ENCODE assay signal across 11 cellular contexts in the genomic region with DNA sequence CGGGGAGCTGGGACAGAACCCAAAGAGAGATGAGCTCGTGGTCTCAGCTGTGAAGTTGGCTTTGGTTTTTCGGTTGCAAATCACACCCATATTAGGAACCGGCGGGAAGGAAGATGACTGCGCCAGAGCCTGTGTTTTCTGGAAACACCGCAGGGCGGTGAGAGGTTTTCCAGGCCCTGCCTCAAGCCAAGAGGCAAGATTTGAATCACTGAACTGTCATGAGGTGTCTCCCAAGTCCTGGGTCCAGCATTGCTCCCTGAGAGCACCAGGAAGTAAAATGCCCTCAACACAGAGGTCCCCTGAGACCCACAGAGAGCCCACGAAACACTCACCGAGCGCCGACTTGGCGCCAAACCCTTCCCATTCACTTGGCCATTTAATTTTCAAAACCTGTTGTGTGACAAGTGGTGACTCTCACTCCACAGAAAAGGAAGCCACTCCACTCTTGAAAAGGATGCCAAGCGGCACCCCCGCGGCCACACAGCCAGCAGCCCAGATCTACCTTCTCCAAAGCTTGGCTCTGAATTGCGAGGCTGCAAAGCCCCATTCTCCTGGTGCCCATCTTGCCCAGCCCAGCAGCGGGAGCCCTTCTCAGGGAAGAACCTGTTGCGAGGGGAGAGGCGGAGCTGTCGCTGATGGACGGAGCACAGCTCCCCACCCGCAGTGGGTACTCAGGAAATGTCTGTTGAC.
A peak's percentile ranks its signal among the peaks of the same experiment; 100 is the strongest.
DNase-seq lines count a peak whose midpoint lies in the region; ATAC-seq and TF ChIP-seq lines count a peak whose summit lies in the region.
"Had no signal": no experiment of that assay in that cellular context is flagged by ENCODE, and none has a peak within 500 bp of the region (broad histone marks: within the 10 kb centered on the region; RNA-seq: fewer than 3 reads in every experiment).

No MANE protein-coding gene starts in this region.

- H3K27ac ChIP-seq in H9 (ENCODE audit: insufficient read length, low read depth, low read length): no peak overlapping the region

- peaks cover 92% of the 10 kb centered on the region for H3K4me1 Mint-ChIP-seq in activated T-helper 1 cell treated with anti-CD3 and anti-CD28 coated beads, Interleukin-12 subunit alpha, Interleukin-12 subunit beta, Interleukin-2, Interleukin-4 antibody, amounts not matched to agents 30 ng/mL and 10 ng/mL and 1 ng/mL, durations not matched to agents 14 hours and 24 hours and 36 hours (ENCODE audit: low read depth)
- H3K4me1 Mint-ChIP-seq in stimulated activated naive CD8-positive, alpha-beta T cell treated with anti-CD3 and anti-CD28 coated beads, Interleukin-15, Interleukin-2, amounts not matched to agents 100 ng/mL and 50 ng/mL, for 24 hours (ENCODE audit: low read depth): peaks cover 19% of the 10 kb centered on the region
- H3K4me1 Mint-ChIP-seq in H9: peaks cover 17 to 18% of the 10 kb centered on the region in 2 experiments

- no peak overlapping the region for H4K5ac ChIP-seq in H9 (ENCODE audit: insufficient read length, low read depth, low read length)

- H3K79me2 ChIP-seq in H9 (ENCODE audit: insufficient read depth, low read length): no peaks in the 10 kb centered on the region

- intact Hi-C loops in activated T-helper 1 cell treated with anti-CD3 and anti-CD28 coated beads, Interleukin-12 subunit alpha, Interleukin-12 subunit beta, Interleukin-2, Interleukin-4 antibody, amounts not matched to agents 30 ng/mL and 10 ng/mL and 1 ng/mL, durations not matched to agents 14 hours and 24 hours and 36 hours (cut with micrococcal nuclease): loop anchor here (1.0 kb wide), 1 partner anchor 37 kb away; no protein-coding TSS in a partner anchor

- H3K4me2 ChIP-seq in H9 (ENCODE audit: insufficient read depth, insufficient read length, low read length): no peak overlapping the region

- H4K8ac ChIP-seq in H9 (replicated peaks; ENCODE audit: insufficient read length, low read depth, low read length): no peak overlapping the region

- H3T11ph ChIP-seq in H9 (ENCODE audit: low read length): no peak overlapping the region

- no peak overlapping the region for H3K56ac ChIP-seq in H9 (ENCODE audit: insufficient read length, low read depth, low read length)

- no peak overlapping the region for H3K9ac ChIP-seq in H9 (ENCODE audit: extremely low read depth, insufficient read length, low read length)

- no peak overlapping the region for H3K23ac ChIP-seq in H9 (ENCODE audit: insufficient read length, low read depth, low read length)

- no peak overlapping the region for H3K18ac ChIP-seq in H9 (ENCODE audit: insufficient read length, low read depth, low read length)

- peak overlapping the region; percentile 88 for H3K4me3 Mint-ChIP-seq in activated T-helper 1 cell treated with anti-CD3 and anti-CD28 coated beads, Interleukin-12 subunit alpha, Interleukin-12 subunit beta, Interleukin-2, Interleukin-4 antibody, amounts not matched to agents 30 ng/mL and 10 ng/mL and 1 ng/mL, durations not matched to agents 14 hours and 24 hours and 36 hours
- peak overlapping the region; percentile 79 for H3K4me3 Mint-ChIP-seq in stimulated activated naive CD8-positive, alpha-beta T cell treated with anti-CD3 and anti-CD28 coated beads, Interleukin-15, Interleukin-2, amounts not matched to agents 100 ng/mL and 50 ng/mL, for 24 hours
- H3K4me3 Mint-ChIP-seq in H9: peak overlapping the region in 1 of 2 experiments; percentile 31; a peak in 1 of 5 replicates

- WGBS in H9 (ENCODE audit: extremely low coverage, insufficient read length, low lambda C conversion rate): no CpG with 5 or more reads among the region's 23 CpGs

- no peak overlapping the region for H2BK5ac ChIP-seq in H9 (ENCODE audit: insufficient read length, low read length)

- no peak overlapping the region for H2BK15ac ChIP-seq in H9 (ENCODE audit: low read depth, low read length)

- ATAC-seq in esophagus mucosa: no peak

- H3K79me1 ChIP-seq in H9 (ENCODE audit: insufficient read depth, low read depth, low read length, poor library complexity, severe bottlenecking): no peaks in the 10 kb centered on the region

- no peak overlapping the region for H4K91ac ChIP-seq in H9 (ENCODE audit: insufficient read length, low read depth, low read length)

- H3K9me3 ChIP-seq in H9 (ENCODE audit: control insufficient read depth, low read depth, low read length): no peaks in the 10 kb centered on the region

- no peak overlapping the region for H2BK12ac ChIP-seq in H9 (ENCODE audit: insufficient read length, low read depth, low read length)

- H3K14ac ChIP-seq in H9 (ENCODE audit: insufficient read depth, low read length): no peak overlapping the region

- H2BK20ac ChIP-seq in H9 (ENCODE audit: low read depth, low read length, poor library complexity, severe bottlenecking): no peak overlapping the region

- TF ChIP-seq CTCF in H9 (conservative IDR thresholded peaks at IDR 0.05): no peak

- peaks cover 2% of the 10 kb centered on the region for H3K36me3 Mint-ChIP-seq in activated T-helper 1 cell treated with anti-CD3 and anti-CD28 coated beads, Interleukin-12 subunit alpha, Interleukin-12 subunit beta, Interleukin-2, Interleukin-4 antibody, amounts not matched to agents 30 ng/mL and 10 ng/mL and 1 ng/mL, durations not matched to agents 14 hours and 24 hours and 36 hours (ENCODE audit: low read depth)
- peaks cover 9% of the 10 kb centered on the region for H3K36me3 Mint-ChIP-seq in stimulated activated naive CD8-positive, alpha-beta T cell treated with anti-CD3 and anti-CD28 coated beads, Interleukin-15, Interleukin-2, amounts not matched to agents 100 ng/mL and 50 ng/mL, for 24 hours (ENCODE audit: low read depth)
- H3K36me3 Mint-ChIP-seq in H9 (ENCODE audit: insufficient read depth in 1 of 3, low read depth in 3 of 3): no peaks in the 10 kb centered on the region

- H2AK5ac ChIP-seq in H9 (ENCODE audit: insufficient read length, low read length): no peak overlapping the region

- peak; percentile 80 for DNase-seq in activated CD8-positive, alpha-beta memory T cell treated with anti-CD3 and anti-CD28 coated beads, Interleukin-2, amount 50 U/mL, for 48 hours
- DNase-seq in activated CD8-positive, alpha-beta memory T cell treated with anti-CD3 and anti-CD28 coated beads, Interleukin-2, amount 50 U/mL, for 4 hours: no peak
- DNase-seq in NCI-H1092 treated with DMSO at 0.1 percent for 48 hours (lab: John Stamatoyannopoulos, UW): peak; percentile 89
- DNase-seq in activated T-helper 1 cell treated with anti-CD3 and anti-CD28 coated beads, Interleukin-12 subunit alpha, Interleukin-12 subunit beta, Interleukin-2, Interleukin-4 antibody, amounts not matched to agents 30 ng/mL and 10 ng/mL and 1 ng/mL, durations not matched to agents 14 hours and 24 hours and 36 hours (ENCODE audit: low spot score): peak; percentile 63
- DNase-seq in H9: no peak
- no peak for DNase-seq in pons (ENCODE audit: low spot score)
- DNase-seq: AML-193, foreskin fibroblast, NCI-H1048 had no signal

- H3K27me3 ChIP-seq in H9 (ENCODE audit: insufficient read depth, low read length): no peaks in the 10 kb centered on the region

- H3K23me2 ChIP-seq in H9 (ENCODE audit: insufficient read length, low read depth, low read length, poor library complexity, severe bottlenecking): no peaks in the 10 kb centered on the region

- H3K27ac Mint-ChIP-seq in activated T-helper 1 cell treated with anti-CD3 and anti-CD28 coated beads, Interleukin-12 subunit alpha, Interleukin-12 subunit beta, Interleukin-2, Interleukin-4 antibody, amounts not matched to agents 30 ng/mL and 10 ng/mL and 1 ng/mL, durations not matched to agents 14 hours and 24 hours and 36 hours: peak overlapping the region; percentile 91
- H3K27ac Mint-ChIP-seq in stimulated activated naive CD8-positive, alpha-beta T cell treated with anti-CD3 and anti-CD28 coated beads, Interleukin-15, Interleukin-2, amounts not matched to agents 100 ng/mL and 50 ng/mL, for 24 hours: peak overlapping the region; percentile 99
- H3K27ac Mint-ChIP-seq in H9: peak overlapping the region in 1 of 3 experiments; percentile 78; a peak in 2 of 7 replicates

- peaks cover 3% of the 10 kb centered on the region; the same call in 1 of the 2 replicates for H3K4me1 ChIP-seq in H9 (ENCODE audit: insufficient read depth, low read length)

- no peak overlapping the region for H3K4ac ChIP-seq in H9 (ENCODE audit: low read depth, low read length)

- no peaks in the 10 kb centered on the region for H3K9me3 Mint-ChIP-seq in activated T-helper 1 cell treated with anti-CD3 and anti-CD28 coated beads, Interleukin-12 subunit alpha, Interleukin-12 subunit beta, Interleukin-2, Interleukin-4 antibody, amounts not matched to agents 30 ng/mL and 10 ng/mL and 1 ng/mL, durations not matched to agents 14 hours and 24 hours and 36 hours
- H3K9me3 Mint-ChIP-seq in stimulated activated naive CD8-positive, alpha-beta T cell treated with anti-CD3 and anti-CD28 coated beads, Interleukin-15, Interleukin-2, amounts not matched to agents 100 ng/mL and 50 ng/mL, for 24 hours: no peaks in the 10 kb centered on the region
- peaks cover 0 to 3% of the 10 kb centered on the region in 2 experiments; a peak in 1 of 5 replicates for H3K9me3 Mint-ChIP-seq in H9

- no peaks in the 10 kb centered on the region for H4K20me1 ChIP-seq in H9 (ENCODE audit: control insufficient read depth, insufficient read depth, insufficient read length)

- no peak overlapping the region for H2AFZ ChIP-seq in H9 (ENCODE audit: low read length)

- no peak overlapping the region for H2BK120ac ChIP-seq in H9 (ENCODE audit: low read depth, low read length, poor library complexity, severe bottlenecking)

- H3K27me3 Mint-ChIP-seq in activated T-helper 1 cell treated with anti-CD3 and anti-CD28 coated beads, Interleukin-12 subunit alpha, Interleukin-12 subunit beta, Interleukin-2, Interleukin-4 antibody, amounts not matched to agents 30 ng/mL and 10 ng/mL and 1 ng/mL, durations not matched to agents 14 hours and 24 hours and 36 hours (ENCODE audit: insufficient read depth): peaks cover 2% of the 10 kb centered on the region
- H3K27me3 Mint-ChIP-seq in stimulated activated naive CD8-positive, alpha-beta T cell treated with anti-CD3 and anti-CD28 coated beads, Interleukin-15, Interleukin-2, amounts not matched to agents 100 ng/mL and 50 ng/mL, for 24 hours: no peaks in the 10 kb centered on the region
- H3K27me3 Mint-ChIP-seq in H9 (ENCODE audit: low read depth): peaks cover 5% of the 10 kb centered on the region

Comparison
In these comparisons a context has a peak if more than half of its experiments do, and no peak if none do; other contexts are left out.
1. DNase-seq: peak in activated CD8-positive, alpha-beta memory T cell treated with anti-CD3 and anti-CD28 coated beads, Interleukin-2, amount 50 U/mL, for 48 hours (single experiment), NCI-H1092 treated with DMSO at 0.1 percent for 48 hours (single experiment) and activated T-helper 1 cell treated with anti-CD3 and anti-CD28 coated beads, Interleukin-12 subunit alpha, Interleukin-12 subunit beta, Interleukin-2, Interleukin-4 antibody, amounts not matched to agents 30 ng/mL and 10 ng/mL and 1 ng/mL, durations not matched to agents 14 hours and 24 hours and 36 hours (single experiment); none in activated CD8-positive, alpha-beta memory T cell treated with anti-CD3 and anti-CD28 coated beads, Interleukin-2, amount 50 U/mL, for 4 hours (single experiment), H9 (single experiment) and pons (single experiment).